11 cellular contexts compared by ENCODE assay signal in genomic region chr9:131640438-131641181, GRCh38.
DNase-seq lines count a peak whose midpoint lies in the region; ATAC-seq and TF ChIP-seq lines count a peak whose summit lies in the region.
"Had no signal": no experiment of that assay in that cellular context is flagged by ENCODE, and none has a peak within 500 bp of the region (broad histone marks: within the 10 kb centered on the region; RNA-seq: fewer than 3 reads in every experiment).

No MANE protein-coding gene starts in this region.

- H3K36me3 ChIP-seq in esophagus squamous epithelium (peaks cover 0 to 61% (median 5%) of the 10 kb centered on the region in 3 donors), stomach (peaks cover 13 to 74% (median 54%) of the 10 kb centered on the region in 4 donors)

- H3K4me1 ChIP-seq in esophagus squamous epithelium (peaks cover 3 to 47% (median 14%) of the 10 kb centered on the region in 3 donors), stomach (peaks cover under 1 to 51% (median 20%) of the 10 kb centered on the region in 4 donors)

- peaks cover 40% of the 10 kb centered on the region for H3K36me3 Mint-ChIP-seq in T-cell
- H3K36me3 Mint-ChIP-seq in CD4-positive, alpha-beta T cell (ENCODE audit: low read depth), result peaks cover 63% of the 10 kb centered on the region

- TF ChIP-seq POLR2A in esophagus squamous epithelium (IDR thresholded peaks at IDR 0.05) (no peak), stomach (IDR thresholded peaks at IDR 0.05) (no peak)

- DNase-seq in EL, result peak; percentile 72
- DNase-seq in T-cell, result no peak
- no peak for DNase-seq in esophagus squamous epithelium (lab: John Stamatoyannopoulos, UW)
- no peak for DNase-seq in stomach
- DNase-seq in COLO668 (lab: John Stamatoyannopoulos, UW; ENCODE audit: unreplicated experiment), result no peak
- DNase-seq in CD4-positive, alpha-beta T cell, result no peak
- DNase-seq: activated naive CD4-positive, alpha-beta T cell; erythroblast; psoas muscle had no signal

- POLR2A ChIA-PET in T-cell (lab: Charles Lee), result no interaction called here
- POLR2A ChIA-PET in CD4-positive, alpha-beta T cell (lab: Charles Lee), result interaction anchor here (1.2 kb wide), 1 partner anchor 1129 kb away, joined by 3 read pairs; no protein-coding TSS in a partner anchor

- WGBS in esophagus squamous epithelium, 2 donors, result 76 to 85% methylated on average over 8 to 11 of the region's 11 CpGs
- WGBS in stomach, 5 donors, result 84 to 93% (median 87%) methylated on average over 11 of the region's 11 CpGs

- H3K27ac Mint-ChIP-seq in T-cell, result peak overlapping the region; percentile 31 to 40
- no peak overlapping the region for H3K27ac Mint-ChIP-seq in CD4-positive, alpha-beta T cell

- TF ChIP-seq CTCF in esophagus squamous epithelium (IDR thresholded peaks at IDR 0.05), result peak in 1 of 6 experiments; percentile 11
- no peak for TF ChIP-seq CTCF in stomach (IDR thresholded peaks at IDR 0.05)
- TF ChIP-seq CTCF in CD4-positive, alpha-beta T cell (IDR thresholded peaks at IDR 0.05), result no peak

- H3K4me3 ChIP-seq in esophagus squamous epithelium (no peak overlapping the region), stomach (no peak overlapping the region)
- H3K4me3 ChIP-seq: psoas muscle had no signal

- no peak for TF ChIP-seq EP300 in stomach (IDR thresholded peaks at IDR 0.05)

- H3K4me3 Mint-ChIP-seq in T-cell, result no peak overlapping the region
- no peak overlapping the region for H3K4me3 Mint-ChIP-seq in CD4-positive, alpha-beta T cell

- no peaks in the 10 kb centered on the region for H3K27me3 ChIP-seq in esophagus squamous epithelium
- H3K27me3 ChIP-seq in stomach, result no peaks in the 10 kb centered on the region
- no peaks in the 10 kb centered on the region for H3K27me3 ChIP-seq in CD4-positive, alpha-beta T cell (ENCODE audit: control insufficient read depth, insufficient read depth, low read length)

- CTCF ChIA-PET in T-cell (lab: Charles Lee), result no interaction called here
- CTCF ChIA-PET in CD4-positive, alpha-beta T cell (lab: Charles Lee), result no interaction called here

- ATAC-seq in T-cell (replicated peaks in 1 of 4), result no peak
- ATAC-seq in HG03442 (IDR thresholded peaks at IDR 0.05; ENCODE audit: unreplicated experiment), result no peak
- ATAC-seq in CD4-positive, alpha-beta T cell (ENCODE audit: poor library complexity), result no peak

- intact Hi-C loops in esophagus squamous epithelium (cut with DNase I), result no loop called here
- intact Hi-C loops in stomach (cut with DNase I; ENCODE audit: low total_unique reads), result no loop called here
- intact Hi-C loops in CD4-positive, alpha-beta T cell (cut with DNase I, micrococcal nuclease), result no loop called here

- H3K27ac ChIP-seq in esophagus squamous epithelium (peak overlapping the region in 3 of 4 donors; percentile 8 to 55 (median 47)), stomach (peak overlapping the region in 4 of 5 donors; percentile 14 to 82 (median 68))
- no peak overlapping the region for H3K27ac ChIP-seq in CD4-positive, alpha-beta T cell (ENCODE audit: low read depth, low read length)
- H3K27ac ChIP-seq: HL-60, psoas muscle had no signal

- no peaks in the 10 kb centered on the region for H3K9me3 ChIP-seq in esophagus squamous epithelium
- no peaks in the 10 kb centered on the region for H3K9me3 ChIP-seq in stomach
- H3K9me3 ChIP-seq in CD4-positive, alpha-beta T cell (ENCODE audit: control insufficient read depth, low read length), result no peaks in the 10 kb centered on the region
- H3K9me3 ChIP-seq: psoas muscle had no signal

- peaks cover 10 to 42% (median 38%) of the 10 kb centered on the region in 3 donors for H3K4me1 Mint-ChIP-seq in T-cell
- peaks cover 42% of the 10 kb centered on the region for H3K4me1 Mint-ChIP-seq in CD4-positive, alpha-beta T cell (ENCODE audit: low read depth)

- H3K9me3 Mint-ChIP-seq in T-cell, result no peaks in the 10 kb centered on the region
- H3K9me3 Mint-ChIP-seq in CD4-positive, alpha-beta T cell, result no peaks in the 10 kb centered on the region

- H3K27me3 Mint-ChIP-seq in T-cell, result no peaks in the 10 kb centered on the region
- H3K27me3 Mint-ChIP-seq in CD4-positive, alpha-beta T cell, result no peaks in the 10 kb centered on the region
